ENCODE assay signal across 11 cellular contexts in the genomic region with DNA sequence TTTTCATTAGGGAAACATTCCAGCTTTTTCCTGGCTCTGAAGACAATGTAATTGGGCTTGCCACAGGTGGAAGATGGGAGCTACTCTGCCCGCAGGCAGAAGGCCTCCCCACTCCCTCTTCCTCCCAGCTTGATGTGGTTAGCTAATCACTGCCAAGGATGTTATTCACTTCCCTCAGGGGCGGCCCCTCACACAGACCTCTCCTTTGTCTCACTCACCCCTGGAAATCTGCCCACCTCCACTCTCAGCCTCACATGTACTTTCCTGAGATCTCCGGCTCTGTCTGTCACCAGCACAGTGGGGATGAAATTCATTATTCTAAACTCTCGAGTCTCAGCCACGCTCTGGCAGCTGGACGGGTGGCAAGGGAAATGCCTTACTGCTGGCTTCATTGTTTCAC.
A peak's percentile ranks its signal among the peaks of the same experiment; 100 is the strongest.
DNase-seq lines count a peak whose midpoint lies in the region; ATAC-seq and TF ChIP-seq lines count a peak whose summit lies in the region.
"Had no signal": no experiment of that assay in that cellular context is flagged by ENCODE, and none has a peak within 500 bp of the region (broad histone marks: within the 10 kb centered on the region; RNA-seq: fewer than 3 reads in every experiment).

No MANE protein-coding gene starts in this region.

- no TSS peak for BruUV-seq in Panc1 (replicated peaks; lab: Mats Ljungman, UMichigan)

- peaks cover 4% of the 10 kb centered on the region; the same call in 1 of the 2 replicates for H3K4me1 ChIP-seq in Panc1 (ENCODE audit: control insufficient read depth, insufficient read depth, low read length)
- H3K4me1 ChIP-seq: thyroid gland had no signal

- in situ Hi-C loops in Panc1 (cut with HindIII; ENCODE audit: low pct_unique_long_range_greater_than_20kb, low sequenced_read_pairs) = no loop called here

- H3K27ac ChIP-seq in Panc1 (ENCODE audit: low read length) (no peak overlapping the region), epithelial cell of prostate (peak overlapping the region; percentile 54)
- H3K27ac ChIP-seq: 22Rv1, thyroid gland had no signal

- H3K27me3 ChIP-seq in Panc1 (ENCODE audit: control insufficient read depth, insufficient read depth, low read length) = no peaks in the 10 kb centered on the region
- H3K27me3 ChIP-seq: thyroid gland had no signal

- H3K36me3 ChIP-seq in Panc1 (ENCODE audit: control insufficient read depth, insufficient read depth, low read length) = no peaks in the 10 kb centered on the region
- H3K36me3 ChIP-seq: thyroid gland had no signal

- ATAC-seq in Panc1 = peak; percentile 87
- ATAC-seq in GM19452 (IDR thresholded peaks at IDR 0.05; ENCODE audit: unreplicated experiment) = no peak
- ATAC-seq in HG03342 (IDR thresholded peaks at IDR 0.05; ENCODE audit: unreplicated experiment) = no peak
- ATAC-seq: effector memory CD8-positive, alpha-beta T cell had no signal

- CTCF ChIA-PET in Panc1 (lab: Charles Lee) = no interaction called here

- peak; percentile 2 for DNase-seq in NCI-H1092 treated with DMSO at 0.1 percent for 48 hours (lab: John Stamatoyannopoulos, UW)
- no peak for DNase-seq in NCI-H1092 (lab: John Stamatoyannopoulos, UW)
- no peak for DNase-seq in Panc1 (ENCODE audit: low read depth, low spot score)
- DNase-seq in epithelial cell of prostate (ENCODE audit: low read depth, low spot score) = peak; percentile 82
- peak; percentile 43 for DNase-seq in retinal pigment epithelial cell (ENCODE audit: low read depth)
- DNase-seq in NCI-H748 treated with DMSO at 0.1 percent for 48 hours (lab: John Stamatoyannopoulos, UW) = no peak
- DNase-seq: effector memory CD8-positive, alpha-beta T cell had no signal

- intact Hi-C loops in Panc1 (cut with micrococcal nuclease; ENCODE audit: unreplicated experiment) = no loop called here

- POLR2A ChIA-PET in Panc1 (lab: Charles Lee) = no interaction called here

- TF ChIP-seq CTCF in Panc1 (IDR thresholded peaks at IDR 0.05) (no peak), retinal pigment epithelial cell (conservative IDR thresholded peaks at IDR 0.05; ENCODE audit: low read depth, low read length) (no peak)

- H3K9me3 ChIP-seq in Panc1 (ENCODE audit: control insufficient read depth, insufficient read depth, low read depth, low read length) = no peaks in the 10 kb centered on the region; the same call in 1 of the 2 replicates
- H3K9me3 ChIP-seq: thyroid gland had no signal

- no peak overlapping the region for H3K4me3 ChIP-seq in Panc1 (ENCODE audit: low read depth in 2 of 2, low read length in 2 of 2)
- no peak overlapping the region for H3K4me3 ChIP-seq in retinal pigment epithelial cell (ENCODE audit: low read length)
- H3K4me3 ChIP-seq: thyroid gland had no signal

Comparison
In these comparisons a context has a peak if more than half of its experiments do, and no peak if none do; other contexts are left out.
1. DNase-seq: peak in NCI-H1092 treated with DMSO at 0.1 percent for 48 hours (single experiment), epithelial cell of prostate (single experiment) and retinal pigment epithelial cell (single experiment); none in NCI-H1092 (single experiment), Panc1 (single experiment) and NCI-H748 treated with DMSO at 0.1 percent for 48 hours (single experiment).